ENCODE assay signal across 22 cellular contexts in genomic region chr22:50432131-50432870, GRCh38. TPM values are rescaled to one million over a fixed set of nuclear protein-coding genes. Genes with fewer than 3 reads are reported as not detected.
DNase-seq lines count a peak whose midpoint lies in the region; ATAC-seq and TF ChIP-seq lines count a peak whose summit lies in the region.
"Had no signal": no experiment of that assay in that cellular context is flagged by ENCODE, and none has a peak within 500 bp of the region (broad histone marks: within the 10 kb centered on the region; RNA-seq: fewer than 3 reads in every experiment).

No MANE protein-coding gene starts in this region.

- POLR2A ChIA-PET in A673 (lab: Charles Lee; ENCODE audit: low non-redundant PET), result no interaction called here

- H3K4me1 Mint-ChIP-seq in central memory CD8-positive, alpha-beta T cell, result peaks cover 6% of the 10 kb centered on the region
- no peaks in the 10 kb centered on the region for H3K4me1 Mint-ChIP-seq in memory B cell
- H3K4me1 Mint-ChIP-seq: B cell, CD14-positive monocyte had no signal

- ATAC-seq in right cardiac atrium, result peak; percentile 7 to 19
- ATAC-seq in left cardiac atrium, result no peak
- ATAC-seq in central memory CD8-positive, alpha-beta T cell (replicated peaks; ENCODE audit: extremely low read depth, poor library complexity, severe bottlenecking), result no peak
- ATAC-seq in memory B cell (ENCODE audit: low read depth), result no peak

- no peaks in the 10 kb centered on the region for H3K9me3 ChIP-seq in right cardiac atrium (ENCODE audit: control insufficient read depth, low read length)
- H3K9me3 ChIP-seq in A673 (ENCODE audit: low read depth, low read length, poor library complexity, severe bottlenecking), result no peaks in the 10 kb centered on the region
- H3K9me3 ChIP-seq: Peyer's patch, SJSA1 had no signal

- intact Hi-C loops in right cardiac atrium (cut with DNase I), result no loop called here
- intact Hi-C loops in left cardiac atrium (cut with DNase I), result no loop called here
- intact Hi-C loops in A673 (cut with micrococcal nuclease; ENCODE audit: unreplicated experiment), result no loop called here

- H3K36me3 Mint-ChIP-seq in central memory CD8-positive, alpha-beta T cell (ENCODE audit: insufficient read depth), result peaks cover 43% of the 10 kb centered on the region
- H3K36me3 Mint-ChIP-seq in memory B cell, result peaks cover 16% of the 10 kb centered on the region

- no peaks in the 10 kb centered on the region for H3K9me3 Mint-ChIP-seq in central memory CD8-positive, alpha-beta T cell
- no peaks in the 10 kb centered on the region for H3K9me3 Mint-ChIP-seq in memory B cell
- H3K9me3 Mint-ChIP-seq: CD14-positive monocyte had no signal

- H3K4me1 ChIP-seq in right cardiac atrium (ENCODE audit: control insufficient read depth, insufficient read depth, low read length), result no peaks in the 10 kb centered on the region
- no peaks in the 10 kb centered on the region for H3K4me1 ChIP-seq in A673 (ENCODE audit: insufficient read depth, low read length, poor library complexity, severe bottlenecking)
- H3K4me1 ChIP-seq: Peyer's patch, SJSA1 had no signal

- no peaks in the 10 kb centered on the region for H3K27me3 Mint-ChIP-seq in central memory CD8-positive, alpha-beta T cell
- no peaks in the 10 kb centered on the region for H3K27me3 Mint-ChIP-seq in memory B cell
- H3K27me3 Mint-ChIP-seq: B cell had no signal

- H3K4me3 Mint-ChIP-seq in central memory CD8-positive, alpha-beta T cell, result no peak overlapping the region
- no peak overlapping the region for H3K4me3 Mint-ChIP-seq in memory B cell
- H3K4me3 Mint-ChIP-seq: B cell, CD14-positive monocyte had no signal

- H3K27ac ChIP-seq in right cardiac atrium (ENCODE audit: low read length) (no peak overlapping the region), A673 (ENCODE audit: low read depth, low read length, poor library complexity, severe bottlenecking) (no peak overlapping the region)
- H3K27ac ChIP-seq: HL-60, KMS-11, Peyer's patch, SJSA1 had no signal

- no peak for TF ChIP-seq CTCF in A673 (conservative IDR thresholded peaks at IDR 0.05; ENCODE audit: low read depth, low read length)

- no TSS peak for BruUV-seq in A673 (replicated peaks; lab: Mats Ljungman, UMichigan)

- H3K27me3 ChIP-seq in right cardiac atrium (ENCODE audit: control insufficient read depth, insufficient read depth), result no peaks in the 10 kb centered on the region
- H3K27me3 ChIP-seq in A673 (replicated peaks; ENCODE audit: insufficient read depth, low read depth, low read length, poor library complexity), result no peaks in the 10 kb centered on the region
- H3K27me3 ChIP-seq: Peyer's patch, SJSA1 had no signal

- peak overlapping the region; percentile 70 for H3K27ac Mint-ChIP-seq in central memory CD8-positive, alpha-beta T cell (ENCODE audit: low read depth)
- peak overlapping the region; percentile 65 for H3K27ac Mint-ChIP-seq in memory B cell
- H3K27ac Mint-ChIP-seq: B cell had no signal

- CTCF ChIA-PET in A673 (lab: Charles Lee), result no interaction called here

- no peak overlapping the region for H3K4me3 ChIP-seq in right cardiac atrium (ENCODE audit: low read length)
- no peak overlapping the region for H3K4me3 ChIP-seq in A673 (ENCODE audit: low read depth, low read length, poor library complexity, severe bottlenecking)
- H3K4me3 ChIP-seq: Peyer's patch, SJSA1 had no signal

- WGBS in right cardiac atrium, result 94% methylated on average over 35 of the region's 35 CpGs

- H3K36me3 ChIP-seq in A673 (ENCODE audit: insufficient read depth, low read length, poor library complexity, severe bottlenecking), result peaks cover 59% of the 10 kb centered on the region

- in situ Hi-C loops in KBM-7 (cut with MboI; ENCODE audit: low pct_unique_long_range_greater_than_20kb, low sequenced_read_pairs), result loop anchor here (10.0 kb wide), 1 partner anchor 52 kb away; the partner anchor contains the start of genes ADM2 and MIOX

- DNase-seq in right cardiac atrium (peak in 1 of 3 donors; percentile 53), left cardiac atrium (no peak), memory B cell (ENCODE audit: low spot score in 2 of 2) (no peak), kidney glomerular epithelial cell (lab: John Stamatoyannopoulos, UW) (no peak), KBM-7 (no peak), A673 (ENCODE audit: low spot score) (no peak)
- no peak for DNase-seq in central memory CD8-positive, alpha-beta T cell (ENCODE audit: low spot score in 2 of 2)
- DNase-seq: EL, NCI-H1105, NCI-H146, NCI-H2029 treated with DMSO at 0.1 percent for 48 hours, NCI-H2171, NCI-H345, NCI-H524, NCI-H82, Peyer's patch had no signal

RNA-seq across cellular contexts. Expression of gene SBF1, which starts 42.5 kb away (rescaled TPM):
- total RNA-seq in right cardiac atrium, result 10 to 100 TPM; 50.3 to 54.8 (median 53.9) TPM
- polyA plus RNA-seq in right cardiac atrium, result 39.2 TPM
- total RNA-seq in left cardiac atrium, result 10 to 100 TPM; 44.9 to 54.4 TPM
- total RNA-seq in A673 (2021), result 97.2 and 107 TPM in 2 replicates

RNA-seq across cellular contexts. Expression of gene ADM2, which starts 49.0 kb away (rescaled TPM):
- total RNA-seq in right cardiac atrium (under 1 TPM in 2 of 4 donors, not detected in 2; 0.11 to 0.32 TPM), left cardiac atrium (under 1 TPM; 0.15 to 0.52 TPM), A673 (2021) (5.4 and 9.8 TPM in 2 replicates)
- 0.05 TPM for polyA plus RNA-seq in right cardiac atrium
- polyA plus RNA-seq: CD14-positive monocyte had no signal

RNA-seq across cellular contexts. Expression of gene MIOX, which starts 54.4 kb away (rescaled TPM):
- not detected for total RNA-seq in right cardiac atrium
- not detected for polyA plus RNA-seq in right cardiac atrium
- total RNA-seq in left cardiac atrium, result not detected
- total RNA-seq in A673 (2021), result 0.32 and 0.46 TPM in 2 replicates
- total RNA-seq: B cell, HT-29, Peyer's patch, SJSA1 had no signal
- polyA plus RNA-seq: CD14-positive monocyte had no signal

Comparison
In these comparisons a context has a peak if more than half of its experiments do, and no peak if none do; other contexts are left out.
1. ATAC-seq: peak in right cardiac atrium (2 of 2); none in left cardiac atrium (0 of 2), central memory CD8-positive, alpha-beta T cell (single experiment) and memory B cell (single experiment).